1 cellular context compared by ENCODE assay signal in genomic region chr7:29035044-29035740, GRCh38.
TF ChIP-seq lines count a peak whose summit lies in the region.

No MANE protein-coding gene starts in this region.

TF ChIP-seq in SK-N-SH, 30 proteins besides CTCF, POLR2A, EP300 and RAD21 (continued from another document):
- TF ChIP-seq PBX3 (IDR thresholded peaks at IDR 0.05) (no peak; the same call in 1 of the 2 replicates), JUND (IDR thresholded peaks at IDR 0.05) (no peak)
